Comparison of ENCODE assay signal across 21 cellular contexts in genomic region chr1:157189986-157190982, GRCh38. TPM values are rescaled to one million over a fixed set of nuclear protein-coding genes. Genes with fewer than 3 reads are reported as not detected.
DNase-seq lines count a peak whose midpoint lies in the region; ATAC-seq, FAIRE-seq and TF ChIP-seq lines count a peak whose summit lies in the region.
"Had no signal": no experiment of that assay in that cellular context is flagged by ENCODE, and none has a peak within 500 bp of the region (broad histone marks: within the 10 kb centered on the region; RNA-seq: fewer than 3 reads in every experiment).

No MANE protein-coding gene starts in this region.

- H3K27ac ChIP-seq in right atrium auricular region (no peak overlapping the region), GM12878 (ENCODE audit: control insufficient read depth, insufficient read depth) (no peak overlapping the region), foreskin keratinocyte (no peak overlapping the region), vagina (no peak overlapping the region)
- H3K27ac ChIP-seq: Peyer's patch had no signal

- H3K4me1 ChIP-seq in right atrium auricular region (peaks cover 0 to 5% of the 10 kb centered on the region in 2 donors), GM12878 (ENCODE audit: control insufficient read depth, insufficient read depth, low read length) (peaks cover 8% of the 10 kb centered on the region; the same call in 1 of the 2 replicates), foreskin keratinocyte (no peaks in the 10 kb centered on the region), vagina (no peaks in the 10 kb centered on the region)
- H3K4me1 ChIP-seq: Peyer's patch had no signal

- SMC1A ChIA-PET in GM12878 (lab: Charles Lee; ENCODE audit: uncharacterized antibody, unreplicated experiment) = interaction anchor here (1.7 to 3.7 kb wide), 3 partner anchors 9 to 17 kb away, joined by 6 to 21 read pairs (median 20); no protein-coding TSS in a partner anchor

- DNase-seq in right atrium auricular region (ENCODE audit: low spot score) (peak; percentile 26), left cardiac atrium (no peak), GM12878 (ENCODE audit: low read depth, low spot score) (no peak), foreskin keratinocyte (peak; percentile 18 to 55), vagina (ENCODE audit: extremely low spot score in 2 of 2) (peak; percentile 49 to 67), A172 (ENCODE audit: low spot score) (no peak), Ammon's horn (ENCODE audit: low spot score) (no peak)
- DNase-seq: AML-193; CD4-positive, alpha-beta memory T cell; DND-41; GDM1; H7; MG63; NCI-H1105; NCI-H187; NCI-H2171; NCI-H446 treated with DMSO at 0.1 percent for 48 hours; NCI-H748 treated with DMSO at 0.1 percent for 48 hours; Peyer's patch; SIG-M5 had no signal

- H3K4me3 ChIP-seq in right atrium auricular region = no peak overlapping the region
- no peak overlapping the region for H3K4me3 ChIP-seq in GM12878
- no peak overlapping the region for H3K4me3 ChIP-seq in vagina
- H3K4me3 ChIP-seq: MG63, Peyer's patch had no signal

- CTCF ChIA-PET in GM12878 (lab: Yijun Ruan, JAX) = interaction anchor here (0.6 to 20.2 kb wide), 2 partner anchors 11 to 52 kb away, joined by 3 to 349 read pairs; partner anchors contain the start of gene ETV3

- TF ChIP-seq EP300 in GM12878 (IDR thresholded peaks at IDR 0.05; ENCODE audit: borderline replicate concordance in 1 of 2, control insufficient read depth in 1 of 2, low read depth in 2 of 2, low read length in 2 of 2) = no peak

- intact Hi-C loops in left cardiac atrium (cut with DNase I) = loop anchor here in 1 of 2 donors (10.0 kb wide), 1 partner anchor 175 kb away; no protein-coding TSS in a partner anchor
- intact Hi-C loops in GM12878 (cut with micrococcal nuclease; ENCODE audit: unreplicated experiment) = loop anchor here (5.0 kb wide), 1 partner anchor 182 kb away; no protein-coding TSS in a partner anchor
- intact Hi-C loops in vagina (cut with DNase I) = no loop called here

- 42% methylated on average over 21 of the region's 22 CpGs for WGBS in GM12878 (ENCODE audit: insufficient coverage, insufficient replicate concordance, low lambda C conversion rate, missing lambda C conversion rate)

- RAD21 ChIA-PET in GM12878 (lab: Charles Lee; ENCODE audit: unreplicated experiment) = no interaction called here

- H3K79me2 ChIP-seq in GM12878 (ENCODE audit: control insufficient read depth, insufficient read depth, low read length) = no peaks in the 10 kb centered on the region

- H3K27me3 ChIP-seq in right atrium auricular region (peaks cover 0 to 8% of the 10 kb centered on the region in 2 donors), GM12878 (replicated peaks in 1 of 2; ENCODE audit: control insufficient read depth in 2 of 2, insufficient read depth in 2 of 2, low read length in 1 of 2) (no peaks in the 10 kb centered on the region), foreskin keratinocyte (peaks cover 14% of the 10 kb centered on the region), vagina (no peaks in the 10 kb centered on the region)
- H3K27me3 ChIP-seq: Peyer's patch had no signal

- no peak overlapping the region for H2AFZ ChIP-seq in GM12878 (ENCODE audit: control insufficient read depth, low read depth, low read length)

- POLR2A ChIA-PET in GM12878 (lab: Charles Lee) = no interaction called here

- H3K36me3 ChIP-seq in right atrium auricular region (no peaks in the 10 kb centered on the region), GM12878 (ENCODE audit: control insufficient read depth in 2 of 2, insufficient read depth in 2 of 2, low read length in 1 of 2) (no peaks in the 10 kb centered on the region), vagina (no peaks in the 10 kb centered on the region)
- H3K36me3 ChIP-seq: MG63, Peyer's patch had no signal

- BruUV-seq in GM12878 (replicated peaks; lab: Mats Ljungman, UMichigan) = no TSS peak

- TF ChIP-seq CTCF in right atrium auricular region (IDR thresholded peaks at IDR 0.05) (no peak), GM12878 (IDR thresholded peaks at IDR 0.05 in 2 of 3, conservative IDR thresholded peaks at IDR 0.05 in 1 of 3; ENCODE audit: control insufficient read depth in 2 of 3, extremely low read depth in 1 of 3, insufficient read depth in 1 of 3, low read depth in 3 of 3, low read length in 3 of 3) (no peak), foreskin keratinocyte (conservative IDR thresholded peaks at IDR 0.05) (no peak), vagina (IDR thresholded peaks at IDR 0.05) (no peak)

- H4K20me1 ChIP-seq in GM12878 (ENCODE audit: control insufficient read depth, insufficient read depth) = no peaks in the 10 kb centered on the region

- no peak for TF ChIP-seq POLR2A in GM12878 (IDR thresholded peaks at IDR 0.05; ENCODE audit: low read depth, low read length)
- no peak for TF ChIP-seq POLR2A in vagina (IDR thresholded peaks at IDR 0.05)

- TF ChIP-seq RAD21 in GM12878 (IDR thresholded peaks at IDR 0.05; ENCODE audit: insufficient read depth, low read depth, low read length) = no peak

- H3K9ac ChIP-seq in GM12878 (ENCODE audit: control insufficient read depth, insufficient read depth, low read length) = no peak overlapping the region

- no peak for FAIRE-seq in GM12878 (lab: Jason Lieb, UNC)

- no peak overlapping the region for H3K4me2 ChIP-seq in GM12878 (ENCODE audit: control insufficient read depth, insufficient read depth)

- H3K9me3 ChIP-seq in right atrium auricular region = no peaks in the 10 kb centered on the region
- no peaks in the 10 kb centered on the region for H3K9me3 ChIP-seq in GM12878 (replicated peaks; ENCODE audit: control insufficient read depth, insufficient read depth, low read length)
- H3K9me3 ChIP-seq in vagina = no peaks in the 10 kb centered on the region
- H3K9me3 ChIP-seq: MG63, Peyer's patch had no signal

- ATAC-seq in left cardiac atrium (no peak), GM12878 (peak; percentile 28; the same call in 2 of the 3 replicates), foreskin keratinocyte (peak; percentile 47), HG02798 (IDR thresholded peaks at IDR 0.05; ENCODE audit: poor library complexity, unreplicated experiment) (no peak)

- in situ Hi-C loops in GM12878 (cut with MboI) = loop anchor here (5.0 kb wide), 2 partner anchors 177 to 302 kb away; no protein-coding TSS in a partner anchor

TF ChIP-seq in GM12878, 131 proteins besides CTCF, POLR2A, EP300 and RAD21:
- TF ChIP-seq CBX5 (IDR thresholded peaks at IDR 0.05; ENCODE audit: low read depth) (no peak), POLR2AphosphoS5 (IDR thresholded peaks at IDR 0.05; ENCODE audit: low read length) (no peak), KLF5 (IDR thresholded peaks at IDR 0.05; ENCODE audit: partially characterized antibody) (no peak), WRNIP1 (IDR thresholded peaks at IDR 0.05; ENCODE audit: borderline replicate concordance, low read depth, low read length) (no peak), CBX3 (IDR thresholded peaks at IDR 0.05; ENCODE audit: borderline replicate concordance, low read depth) (no peak), MTA3 (IDR thresholded peaks at IDR 0.05; ENCODE audit: borderline replicate concordance, low read length) (no peak), BMI1 (IDR thresholded peaks at IDR 0.05; ENCODE audit: borderline replicate concordance) (no peak), GATAD2B (conservative IDR thresholded peaks at IDR 0.05; ENCODE audit: low read depth) (no peak), BACH1 (IDR thresholded peaks at IDR 0.05; ENCODE audit: borderline replicate concordance) (no peak), SPI1 (IDR thresholded peaks at IDR 0.05; ENCODE audit: borderline replicate concordance, insufficient read depth, low read depth, low read length) (peak; percentile 70), IKZF1 (conservative IDR thresholded peaks at IDR 0.05) (0 out of 2 replicates have a peak, but pooled peaks have one; percentile 31)

RNA-seq across cellular contexts. Expression of gene ETV3, which starts 52.1 kb away (rescaled TPM):
- total RNA-seq in right atrium auricular region (10 to 100 TPM in 1 of 2 donors, 1 to 10 TPM in 1; 9.0 to 12.0 TPM), left cardiac atrium (10 to 100 TPM; 17.3 to 21.4 TPM), GM12878 (2014; rRNA removed) (6.9 and 7.9 TPM in 2 replicates), GM12878 (2014; rRNA removed; fragmentation: Illumina TruSeq; extraction: Trizol) (9.4 and 9.6 TPM in 2 replicates), GM12878 (2021) (13.8 and 15.8 TPM in 2 replicates), foreskin keratinocyte (26.2 and 27.0 TPM in 2 replicates), vagina (37.3 TPM)
- 47.0 and 52.6 TPM in 2 replicates for total RNA-seq in GM12878 (2013; cell fraction: nucleolus; rRNA removed)
- polyA plus RNA-seq in GM12878 (2011; ENCODE audit: low read depth) = 4.2 TPM
- polyA plus RNA-seq in GM12878 (2011; rRNA removed) (10.6 and 10.7 TPM in 2 replicates), GM12878 (2014; fragmentation: Illumina TruSeq; extraction: Trizol) (8.2 and 8.6 TPM in 2 replicates), GM12878 (2014; fragmentation: Nextera tagmentation; extraction: Ambion mirVana) (1 to 10 TPM; 1.7 to 2.9 TPM), GM12878 (2014; rRNA removed) (6.1 and 6.4 TPM in 2 replicates), GM12878 (2016; fragmentation: Nextera tagmentation; extraction: Ambion mirVana) (1 to 10 TPM; 3.6 to 4.6 TPM), foreskin keratinocyte (5.9 and 7.3 TPM in 2 replicates)
- polyA plus RNA-seq in GM12878 (2011; cell fraction: cytosol; rRNA removed) = 5.7 and 6.2 TPM in 2 replicates
- polyA plus RNA-seq in GM12878 (2011; cell fraction: nucleus; rRNA removed) = 10.2 and 11.6 TPM in 2 replicates
- polyA plus RNA-seq in GM12878 (2012) = 6.7 and 7.3 TPM in 2 replicates
- 22.7 and 23.6 TPM in 2 replicates for polyA minus RNA-seq in GM12878 (2011; rRNA and poly(A)+ RNA removed)
- polyA minus RNA-seq in GM12878 (2011; cell fraction: cytosol; rRNA and poly(A)+ RNA removed) = 6.9 and 10.4 TPM in 2 replicates
- 15.6 and 26.3 TPM in 2 replicates for polyA minus RNA-seq in GM12878 (2011; cell fraction: nucleus; rRNA and poly(A)+ RNA removed)
- 6.7 and 7.6 TPM in 2 replicates for total RNA-seq in A172 (2014; rRNA removed; shearing (Covaris generic))

Comparison
In these comparisons a context has a peak if more than half of its experiments do, and no peak if none do; other contexts are left out.
1. DNase-seq: peak in right atrium auricular region (single experiment), foreskin keratinocyte (2 of 2) and vagina (2 of 2); none in left cardiac atrium (single experiment), GM12878 (single experiment), A172 (single experiment) and Ammon's horn (single experiment).
2. ATAC-seq: peak in GM12878 (single experiment) and foreskin keratinocyte (single experiment); none in left cardiac atrium (0 of 2) and HG02798 (single experiment).